In the genomic region with DNA sequence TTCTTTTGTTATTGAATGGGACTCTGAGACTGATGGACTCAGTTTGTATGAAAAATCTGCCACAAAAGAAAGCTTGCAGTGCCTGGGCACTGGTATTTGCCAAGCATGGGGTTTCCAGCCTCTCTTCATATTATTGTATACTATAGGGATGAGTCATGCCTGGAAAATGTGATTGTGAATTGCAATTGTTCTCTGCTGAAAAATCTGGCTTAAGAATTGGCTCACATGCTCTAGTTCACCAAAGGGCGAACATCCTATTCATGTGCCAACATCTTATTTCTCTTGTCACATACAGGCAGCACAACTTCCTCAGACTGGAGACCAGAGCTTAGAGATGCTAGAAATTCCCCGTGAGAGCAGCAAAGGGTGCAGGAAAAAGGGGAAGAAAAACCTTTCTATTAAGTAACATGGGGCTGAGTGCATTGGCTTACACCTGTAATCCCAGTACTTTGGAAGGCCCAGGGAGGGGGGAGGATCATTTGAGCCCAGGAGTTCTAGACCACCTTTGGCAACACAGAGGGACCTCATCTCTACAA, we compare ENCODE assay signal across 11 cellular contexts.
DNase-seq lines count a peak whose midpoint lies in the region; ATAC-seq, FAIRE-seq and TF ChIP-seq lines count a peak whose summit lies in the region.
"Had no signal": no experiment of that assay in that cellular context is flagged by ENCODE, and none has a peak within 500 bp of the region (broad histone marks: within the 10 kb centered on the region; RNA-seq: fewer than 3 reads in every experiment).

No MANE protein-coding gene starts in this region.

- H3K79me2 ChIP-seq in astrocyte (ENCODE audit: insufficient read depth, low read length) (no peaks in the 10 kb centered on the region), keratinocyte (ENCODE audit: control insufficient read depth, insufficient read depth, low read length) (no peaks in the 10 kb centered on the region), H9 (ENCODE audit: insufficient read depth, low read length) (no peaks in the 10 kb centered on the region)
- H3K79me2 ChIP-seq: parathyroid adenoma had no signal

- no peaks in the 10 kb centered on the region for H3K27me3 ChIP-seq in left ventricle myocardium inferior (ENCODE audit: low read depth)
- no peaks in the 10 kb centered on the region for H3K27me3 ChIP-seq in astrocyte (ENCODE audit: insufficient read depth, low read length)
- H3K27me3 ChIP-seq in keratinocyte (ENCODE audit: control insufficient read depth, extremely low read depth, insufficient read depth, low read length) = no peaks in the 10 kb centered on the region
- no peaks in the 10 kb centered on the region for H3K27me3 ChIP-seq in H9 (ENCODE audit: insufficient read depth, low read length)

- no peak overlapping the region for H2BK20ac ChIP-seq in H9 (ENCODE audit: low read depth, low read length, poor library complexity, severe bottlenecking)

- H2BK5ac ChIP-seq in H9 (ENCODE audit: insufficient read length, low read length) = no peak overlapping the region

- in situ Hi-C loops in KBM-7 (cut with MboI; ENCODE audit: low pct_unique_long_range_greater_than_20kb, low sequenced_read_pairs) = no loop called here

- H4K5ac ChIP-seq in H9 (ENCODE audit: insufficient read length, low read depth, low read length) = no peak overlapping the region

- H2BK12ac ChIP-seq in H9 (ENCODE audit: insufficient read length, low read depth, low read length) = no peak overlapping the region

- intact Hi-C loops in left ventricle myocardium inferior (cut with micrococcal nuclease) = no loop called here
- intact Hi-C loops in Right ventricle myocardium superior (cut with DNase I) = no loop called here

- H2BK120ac ChIP-seq in H9 (ENCODE audit: low read depth, low read length, poor library complexity, severe bottlenecking) = no peak overlapping the region

- FAIRE-seq in astrocyte (lab: Jason Lieb, UNC) (peak; percentile 71), keratinocyte (lab: Jason Lieb, UNC) (peak; percentile 86)

- ATAC-seq in Right ventricle myocardium superior (ENCODE audit: poor library complexity) (no peak), GM19463 (IDR thresholded peaks at IDR 0.05; ENCODE audit: unreplicated experiment) (no peak)

- no peak overlapping the region for H2AK5ac ChIP-seq in H9 (ENCODE audit: insufficient read length, low read length)

- H3K4me3 ChIP-seq in left ventricle myocardium inferior (no peak overlapping the region), astrocyte (ENCODE audit: insufficient read depth, low read depth, low read length) (no peak overlapping the region), keratinocyte (ENCODE audit: control insufficient read depth in 2 of 3, extremely low read depth in 1 of 3, insufficient read depth in 2 of 3, low read depth in 1 of 3, low read length in 3 of 3) (no peak overlapping the region)

- no peaks in the 10 kb centered on the region for H4K20me1 ChIP-seq in astrocyte (ENCODE audit: insufficient read depth, low read length)
- no peaks in the 10 kb centered on the region for H4K20me1 ChIP-seq in keratinocyte (ENCODE audit: control insufficient read depth, extremely low read depth, insufficient read depth, low read length)
- H4K20me1 ChIP-seq in H9 (ENCODE audit: control insufficient read depth, insufficient read depth, insufficient read length) = no peaks in the 10 kb centered on the region

- H3K23ac ChIP-seq in H9 (ENCODE audit: insufficient read length, low read depth, low read length) = no peak overlapping the region

- H4K91ac ChIP-seq in H9 (ENCODE audit: insufficient read length, low read depth, low read length) = no peak overlapping the region

- no peak overlapping the region for H2AFZ ChIP-seq in astrocyte (ENCODE audit: low read depth, low read length)
- peak overlapping the region; percentile 73 for H2AFZ ChIP-seq in keratinocyte (ENCODE audit: control insufficient read depth, low read length)
- H2AFZ ChIP-seq in H9 (ENCODE audit: low read length) = no peak overlapping the region
- H2AFZ ChIP-seq: parathyroid adenoma had no signal

- TF ChIP-seq CTCF in left ventricle myocardium inferior (IDR thresholded peaks at IDR 0.05; ENCODE audit: borderline replicate concordance) (no peak), astrocyte (IDR thresholded peaks at IDR 0.05; ENCODE audit: insufficient read depth, low read depth, low read length) (no peak), keratinocyte (optimal IDR thresholded peaks at IDR 0.05 in 1 of 3, IDR thresholded peaks at IDR 0.05 in 1 of 3, conservative IDR thresholded peaks at IDR 0.05 in 1 of 3; ENCODE audit: extremely low read depth in 1 of 3, insufficient read depth in 2 of 3, low read length in 3 of 3) (no peak), H9 (conservative IDR thresholded peaks at IDR 0.05) (no peak)

- no peak overlapping the region for H3K56ac ChIP-seq in H9 (ENCODE audit: insufficient read length, low read depth, low read length)

- H3K9me3 Mint-ChIP-seq in astrocyte (ENCODE audit: unreplicated experiment) = peaks cover 1% of the 10 kb centered on the region
- H3K9me3 Mint-ChIP-seq in H9 = no peaks in the 10 kb centered on the region
- H3K9me3 Mint-ChIP-seq: activated T-cell treated with anti-CD3 and anti-CD28 coated beads, Interleukin-2, amount 50 U/mL, for 24 hours had no signal

- H3K36me3 ChIP-seq in left ventricle myocardium inferior (no peaks in the 10 kb centered on the region), astrocyte (ENCODE audit: insufficient read depth, low read length) (no peaks in the 10 kb centered on the region), keratinocyte (ENCODE audit: control insufficient read depth in 2 of 2, extremely low read depth in 1 of 2, insufficient read depth in 2 of 2, low read length in 2 of 2) (no peaks in the 10 kb centered on the region)

- WGBS in H9 (ENCODE audit: extremely low coverage, insufficient read length, low lambda C conversion rate) = no CpG with 5 or more reads among the region's 2 CpGs

- H3T11ph ChIP-seq in H9 (ENCODE audit: low read length) = no peak overlapping the region

- H3K4me1 ChIP-seq in left ventricle myocardium inferior (peaks cover 24% of the 10 kb centered on the region), astrocyte (ENCODE audit: insufficient read depth, low read length) (peaks cover 5% of the 10 kb centered on the region), keratinocyte (ENCODE audit: control insufficient read depth, extremely low read depth, insufficient read depth, low read length) (peaks cover 27% of the 10 kb centered on the region), H9 (ENCODE audit: insufficient read depth, low read length) (peaks cover 3% of the 10 kb centered on the region; the same call in 1 of the 2 replicates)
- H3K4me1 ChIP-seq: parathyroid adenoma had no signal

- H3K79me1 ChIP-seq in H9 (ENCODE audit: insufficient read depth, low read depth, low read length, poor library complexity, severe bottlenecking) = no peaks in the 10 kb centered on the region

- H3K4me2 ChIP-seq in astrocyte (ENCODE audit: low read length) = peak overlapping the region; percentile 73
- peak overlapping the region; percentile 76 for H3K4me2 ChIP-seq in keratinocyte (ENCODE audit: control insufficient read depth, extremely low read depth, insufficient read depth, low read depth, low read length)
- no peak overlapping the region for H3K4me2 ChIP-seq in H9 (ENCODE audit: insufficient read depth, insufficient read length, low read length)

- H3K27ac ChIP-seq in left ventricle myocardium inferior (replicated peaks) = peak overlapping the region; percentile 44
- peak overlapping the region; percentile 44 for H3K27ac ChIP-seq in astrocyte (ENCODE audit: low read depth, low read length)
- H3K27ac ChIP-seq in keratinocyte (ENCODE audit: control insufficient read depth, insufficient read depth, low read length) = peak overlapping the region; percentile 74
- no peak overlapping the region for H3K27ac ChIP-seq in H9 (ENCODE audit: insufficient read length, low read depth, low read length)
- H3K27ac ChIP-seq: HL-60, parathyroid adenoma had no signal

- H3K4ac ChIP-seq in H9 (ENCODE audit: low read depth, low read length) = no peak overlapping the region

- H3K4me1 Mint-ChIP-seq in astrocyte (ENCODE audit: low read depth, unreplicated experiment) (peaks cover 13% of the 10 kb centered on the region), H9 (peaks cover 15 to 16% of the 10 kb centered on the region in 2 experiments)

- H3K4me3 Mint-ChIP-seq in astrocyte (ENCODE audit: unreplicated experiment) = no peak overlapping the region
- H3K4me3 Mint-ChIP-seq in H9 = no peak overlapping the region
- H3K4me3 Mint-ChIP-seq: activated T-cell treated with anti-CD3 and anti-CD28 coated beads, Interleukin-2, amount 50 U/mL, for 24 hours had no signal

- H3K9me1 ChIP-seq in keratinocyte (ENCODE audit: control insufficient read depth, extremely low read depth, insufficient read depth, low read length) = no peaks in the 10 kb centered on the region

- no peaks in the 10 kb centered on the region for H3K36me3 Mint-ChIP-seq in astrocyte (ENCODE audit: low read depth, unreplicated experiment)
- no peaks in the 10 kb centered on the region for H3K36me3 Mint-ChIP-seq in H9 (ENCODE audit: insufficient read depth in 1 of 3, low read depth in 3 of 3)

- H3K23me2 ChIP-seq in H9 (ENCODE audit: insufficient read length, low read depth, low read length, poor library complexity, severe bottlenecking) = no peaks in the 10 kb centered on the region

- H3K27ac Mint-ChIP-seq in astrocyte (ENCODE audit: unreplicated experiment) (no peak overlapping the region), H9 (no peak overlapping the region)
- H3K27ac Mint-ChIP-seq: activated T-cell treated with anti-CD3 and anti-CD28 coated beads, Interleukin-2, amount 50 U/mL, for 24 hours had no signal

- DNase-seq in left ventricle myocardium inferior = no peak
- no peak for DNase-seq in Right ventricle myocardium superior
- DNase-seq in astrocyte (ENCODE audit: low read depth) = peak; percentile 75
- DNase-seq in keratinocyte (ENCODE audit: low read depth, low spot score) = peak; percentile 59
- no peak for DNase-seq in H9
- DNase-seq in NCI-H524 (lab: John Stamatoyannopoulos, UW) = no peak
- DNase-seq in KBM-7 = no peak
- DNase-seq: activated T-cell treated with anti-CD3 and anti-CD28 coated beads, Interleukin-2, amount 50 U/mL, for 24 hours had no signal

- H3K9me3 ChIP-seq in left ventricle myocardium inferior (replicated peaks) (no peaks in the 10 kb centered on the region), astrocyte (ENCODE audit: insufficient read depth, low read depth, low read length) (no peaks in the 10 kb centered on the region), keratinocyte (ENCODE audit: control insufficient read depth, low read depth, low read length) (no peaks in the 10 kb centered on the region), H9 (ENCODE audit: control insufficient read depth, low read depth, low read length) (no peaks in the 10 kb centered on the region)

- dilution Hi-C loops in keratinocyte (cut with MboI; ENCODE audit: extremely low pct_ligation_motif_present, low sequenced_read_pairs) = no loop called here

- no peak overlapping the region for H4K8ac ChIP-seq in H9 (replicated peaks; ENCODE audit: insufficient read length, low read depth, low read length)

- H3K27me3 Mint-ChIP-seq in astrocyte (ENCODE audit: low read depth, unreplicated experiment) (no peaks in the 10 kb centered on the region), H9 (ENCODE audit: low read depth) (no peaks in the 10 kb centered on the region)

- H3K9ac ChIP-seq in astrocyte (ENCODE audit: low read length) (peak overlapping the region; percentile 37), keratinocyte (ENCODE audit: control insufficient read depth, extremely low read depth, insufficient read depth, low read length) (peak overlapping the region; percentile 29), H9 (ENCODE audit: extremely low read depth, insufficient read length, low read length) (no peak overlapping the region)
- H3K9ac ChIP-seq: parathyroid adenoma had no signal

- H3K14ac ChIP-seq in H9 (ENCODE audit: insufficient read depth, low read length) = no peak overlapping the region

- H2BK15ac ChIP-seq in H9 (ENCODE audit: low read depth, low read length) = no peak overlapping the region

- H3K18ac ChIP-seq in H9 (ENCODE audit: insufficient read length, low read depth, low read length) = no peak overlapping the region

Comparison
In these comparisons a context has a peak if more than half of its experiments do, and no peak if none do; other contexts are left out.
1. DNase-seq: peak in astrocyte (single experiment) and keratinocyte (single experiment); none in left ventricle myocardium inferior (single experiment), Right ventricle myocardium superior (single experiment), H9 (single experiment), NCI-H524 (0 of 2) and KBM-7 (single experiment).